ENCODE assay signal across 1 cellular context in the genomic region with DNA sequence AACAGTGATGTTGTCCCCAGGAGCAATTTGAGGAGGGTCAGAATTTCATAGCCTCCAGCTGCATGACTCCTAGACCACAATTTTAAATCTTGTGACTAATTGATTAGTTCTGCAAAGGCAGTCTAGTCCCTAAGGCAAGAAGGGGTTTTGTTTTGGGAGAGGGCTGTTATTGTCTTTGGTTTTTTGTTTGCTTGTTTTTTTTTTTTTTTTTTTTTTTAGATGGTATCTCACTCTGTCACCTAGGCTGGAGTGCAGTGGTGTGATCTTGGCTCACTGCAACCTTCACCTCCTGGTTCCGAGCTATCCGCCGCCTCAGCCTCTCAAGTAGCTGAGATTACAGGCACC.
TF ChIP-seq lines count a peak whose summit lies in the region.

No MANE protein-coding gene starts in this region.

TF ChIP-seq in K562, 482 proteins besides CTCF, POLR2A, EP300 and RAD21:
- TF ChIP-seq ATF7 (IDR thresholded peaks at IDR 0.05) (0 out of 2 replicates have a peak, but pooled peaks have one; percentile 10), ADNP (tag; IDR thresholded peaks at IDR 0.05) (peak; percentile 56; the same call in 1 of the 2 replicates), ZNF384 (IDR thresholded peaks at IDR 0.05; ENCODE audit: low read depth, low read length) (peak; percentile 57), CBX3 (IDR thresholded peaks at IDR 0.05; ENCODE audit: borderline replicate concordance in 1 of 2, low read length in 2 of 2) (no peak), LEF1 (IDR thresholded peaks at IDR 0.05) (0 out of 2 replicates have a peak, but pooled peaks have one; percentile 6)
